ENCODE assay signal across 1 cellular context in the genomic region with DNA sequence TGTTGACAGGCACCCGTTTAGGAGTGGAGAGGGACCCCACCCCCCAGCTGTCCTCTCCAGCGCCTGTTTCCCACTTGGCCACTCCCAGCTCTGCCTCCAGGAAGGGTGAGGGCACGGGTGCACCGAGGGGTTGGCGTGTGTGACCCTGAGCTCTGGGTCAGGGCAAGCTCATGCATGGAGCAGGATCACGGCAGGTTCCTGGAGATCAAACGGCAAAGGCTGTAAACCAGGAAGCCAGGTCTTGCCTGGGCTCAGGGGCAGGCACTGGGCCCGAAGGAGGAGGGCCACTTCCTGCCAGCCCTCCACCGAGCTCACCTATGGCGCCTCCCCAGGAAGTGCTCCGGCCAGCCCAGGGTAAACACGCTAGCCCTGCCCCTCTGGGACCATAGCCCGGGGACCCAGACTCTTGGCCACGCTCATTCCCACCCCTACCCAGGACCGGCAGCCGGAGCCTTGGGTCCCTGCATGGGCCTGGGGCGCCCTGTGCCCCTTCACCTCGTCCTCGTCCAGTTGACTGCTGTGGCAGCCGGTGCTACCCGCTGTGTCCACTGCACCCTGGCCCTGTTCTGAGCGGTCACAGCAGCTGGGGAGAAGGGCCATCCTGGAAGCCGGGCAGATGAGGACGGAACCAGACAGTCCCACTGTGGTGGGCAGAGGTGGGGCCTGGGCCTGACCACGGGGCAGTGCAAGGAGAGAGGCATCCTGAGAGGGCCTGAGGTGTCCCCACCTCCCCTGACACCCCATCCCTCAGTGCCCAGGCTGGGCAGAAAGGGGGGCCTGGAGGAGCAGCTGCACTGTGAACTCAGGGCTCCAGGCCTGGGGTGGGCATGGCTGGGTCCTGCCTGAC.
TF ChIP-seq lines count a peak whose summit lies in the region.

No MANE protein-coding gene starts in this region.

TF ChIP-seq in HepG2, 621 proteins besides CTCF, POLR2A, EP300 and RAD21 (continued from another document and continues in another):
- TF ChIP-seq, protein P1, sequence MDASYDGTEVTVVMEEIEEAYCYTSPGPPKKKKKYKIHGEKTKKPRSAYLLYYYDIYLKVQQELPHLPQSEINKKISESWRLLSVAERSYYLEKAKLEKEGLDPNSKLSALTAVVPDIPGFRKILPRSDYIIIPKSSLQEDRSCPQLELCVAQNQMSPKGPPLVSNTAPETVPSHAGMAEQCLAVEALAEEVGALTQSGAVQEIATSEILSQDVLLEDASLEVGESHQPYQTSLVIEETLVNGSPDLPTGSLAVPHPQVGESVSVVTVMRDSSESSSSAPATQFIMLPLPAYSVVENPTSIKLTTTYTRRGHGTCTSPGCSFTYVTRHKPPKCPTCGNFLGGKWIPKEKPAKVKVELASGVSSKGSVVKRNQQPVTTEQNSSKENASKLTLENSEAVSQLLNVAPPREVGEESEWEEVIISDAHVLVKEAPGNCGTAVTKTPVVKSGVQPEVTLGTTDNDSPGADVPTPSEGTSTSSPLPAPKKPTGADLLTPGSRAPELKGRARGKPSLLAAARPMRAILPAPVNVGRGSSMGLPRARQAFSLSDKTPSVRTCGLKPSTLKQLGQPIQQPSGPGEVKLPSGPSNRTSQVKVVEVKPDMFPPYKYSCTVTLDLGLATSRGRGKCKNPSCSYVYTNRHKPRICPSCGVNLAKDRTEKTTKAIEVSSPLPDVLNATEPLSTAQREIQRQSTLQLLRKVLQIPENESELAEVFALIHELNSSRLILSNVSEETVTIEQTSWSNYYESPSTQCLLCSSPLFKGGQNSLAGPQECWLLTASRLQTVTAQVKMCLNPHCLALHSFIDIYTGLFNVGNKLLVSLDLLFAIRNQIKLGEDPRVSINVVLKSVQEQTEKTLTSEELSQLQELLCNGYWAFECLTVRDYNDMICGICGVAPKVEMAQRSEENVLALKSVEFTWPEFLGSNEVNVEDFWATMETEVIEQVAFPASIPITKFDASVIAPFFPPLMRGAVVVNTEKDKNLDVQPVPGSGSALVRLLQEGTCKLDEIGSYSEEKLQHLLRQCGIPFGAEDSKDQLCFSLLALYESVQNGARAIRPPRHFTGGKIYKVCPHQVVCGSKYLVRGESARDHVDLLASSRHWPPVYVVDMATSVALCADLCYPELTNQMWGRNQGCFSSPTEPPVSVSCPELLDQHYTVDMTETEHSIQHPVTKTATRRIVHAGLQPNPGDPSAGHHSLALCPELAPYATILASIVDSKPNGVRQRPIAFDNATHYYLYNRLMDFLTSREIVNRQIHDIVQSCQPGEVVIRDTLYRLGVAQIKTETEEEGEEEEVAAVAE (CRISPR knock-in tag; IDR thresholded peaks at IDR 0.05; ENCODE audit: borderline replicate concordance) = peak; percentile 0; the same call in 1 of the 2 replicates
- TF ChIP-seq NCOA5 (CRISPR knock-in tag; IDR thresholded peaks at IDR 0.05) (no peak; the same call in 1 of the 2 replicates), ZNF552 (CRISPR knock-in tag; IDR thresholded peaks at IDR 0.05; ENCODE audit: borderline replicate concordance) (no peak; the same call in 1 of the 2 replicates), HDAC2 (CRISPR knock-in tag; IDR thresholded peaks at IDR 0.05) (peak; percentile 72), ZNF530 (CRISPR knock-in tag; IDR thresholded peaks at IDR 0.05; ENCODE audit: low read depth) (no peak), ZNF761 (CRISPR knock-in tag; conservative IDR thresholded peaks at IDR 0.05) (peak; percentile 66; the same call in 1 of the 2 replicates), ZNF337 (CRISPR knock-in tag; IDR thresholded peaks at IDR 0.05; ENCODE audit: borderline replicate concordance, low read depth) (no peak; the same call in 1 of the 2 replicates), NFATC3 (CRISPR knock-in tag; IDR thresholded peaks at IDR 0.05) (no peak), CEBPZ (IDR thresholded peaks at IDR 0.05; ENCODE audit: low read length) (no peak), ZNF75D (CRISPR knock-in tag; IDR thresholded peaks at IDR 0.05; ENCODE audit: borderline replicate concordance) (no peak), ZFP90 (CRISPR knock-in tag; IDR thresholded peaks at IDR 0.05; ENCODE audit: borderline replicate concordance) (peak; percentile 87; the same call in 1 of the 2 replicates), JDP2 (CRISPR knock-in tag; IDR thresholded peaks at IDR 0.05; ENCODE audit: borderline replicate concordance) (no peak), ZNF891 (CRISPR knock-in tag; IDR thresholded peaks at IDR 0.05) (0 out of 2 replicates have a peak, but pooled peaks have one; percentile 38), SKI (IDR thresholded peaks at IDR 0.05; ENCODE audit: partially characterized antibody) (peak; percentile 80), AGO1 (IDR thresholded peaks at IDR 0.05; ENCODE audit: low read depth, low read length, poor library complexity, severe bottlenecking) (peak; percentile 95), FLYWCH1 (CRISPR knock-in tag; IDR thresholded peaks at IDR 0.05) (0 out of 2 replicates have a peak, but pooled peaks have one; percentile 57), ZNF34 (CRISPR knock-in tag; IDR thresholded peaks at IDR 0.05; ENCODE audit: borderline replicate concordance) (no peak; the same call in 1 of the 2 replicates), MYPOP (CRISPR knock-in tag; IDR thresholded peaks at IDR 0.05) (no peak; the same call in 1 of the 2 replicates), NONO (IDR thresholded peaks at IDR 0.05) (no peak), NONO (CRISPR knock-in tag; conservative IDR thresholded peaks at IDR 0.05) (peak; percentile 40), SYNCRIP (IDR thresholded peaks at IDR 0.05; ENCODE audit: insufficient read depth, low read depth, low read length) (no peak), ZNF121 (CRISPR knock-in tag; IDR thresholded peaks at IDR 0.05) (peak; percentile 76), ZNF160 (CRISPR knock-in tag; IDR thresholded peaks at IDR 0.05) (peak; percentile 25; the same call in 1 of the 2 replicates), PHB2 (IDR thresholded peaks at IDR 0.05; ENCODE audit: partially characterized antibody) (no peak), DDIT3 (CRISPR knock-in tag; IDR thresholded peaks at IDR 0.05) (no peak), ZNF749 (CRISPR knock-in tag; IDR thresholded peaks at IDR 0.05; ENCODE audit: borderline replicate concordance) (peak; percentile 48; the same call in 1 of the 2 replicates), KDM6A (CRISPR knock-in tag; IDR thresholded peaks at IDR 0.05; ENCODE audit: low read depth) (peak; percentile 64; the same call in 1 of the 2 replicates), ETS1 (CRISPR knock-in tag; IDR thresholded peaks at IDR 0.05) (no peak), HNRNPL (IDR thresholded peaks at IDR 0.05; ENCODE audit: low read depth, low read length) (peak; percentile 89)
- TF ChIP-seq, protein P2, sequence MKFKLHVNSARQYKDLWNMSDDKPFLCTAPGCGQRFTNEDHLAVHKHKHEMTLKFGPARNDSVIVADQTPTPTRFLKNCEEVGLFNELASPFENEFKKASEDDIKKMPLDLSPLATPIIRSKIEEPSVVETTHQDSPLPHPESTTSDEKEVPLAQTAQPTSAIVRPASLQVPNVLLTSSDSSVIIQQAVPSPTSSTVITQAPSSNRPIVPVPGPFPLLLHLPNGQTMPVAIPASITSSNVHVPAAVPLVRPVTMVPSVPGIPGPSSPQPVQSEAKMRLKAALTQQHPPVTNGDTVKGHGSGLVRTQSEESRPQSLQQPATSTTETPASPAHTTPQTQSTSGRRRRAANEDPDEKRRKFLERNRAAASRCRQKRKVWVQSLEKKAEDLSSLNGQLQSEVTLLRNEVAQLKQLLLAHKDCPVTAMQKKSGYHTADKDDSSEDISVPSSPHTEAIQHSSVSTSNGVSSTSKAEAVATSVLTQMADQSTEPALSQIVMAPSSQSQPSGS (CRISPR knock-in tag; IDR thresholded peaks at IDR 0.05) = peak; percentile 82; the same call in 1 of the 2 replicates
- TF ChIP-seq, protein P3, sequence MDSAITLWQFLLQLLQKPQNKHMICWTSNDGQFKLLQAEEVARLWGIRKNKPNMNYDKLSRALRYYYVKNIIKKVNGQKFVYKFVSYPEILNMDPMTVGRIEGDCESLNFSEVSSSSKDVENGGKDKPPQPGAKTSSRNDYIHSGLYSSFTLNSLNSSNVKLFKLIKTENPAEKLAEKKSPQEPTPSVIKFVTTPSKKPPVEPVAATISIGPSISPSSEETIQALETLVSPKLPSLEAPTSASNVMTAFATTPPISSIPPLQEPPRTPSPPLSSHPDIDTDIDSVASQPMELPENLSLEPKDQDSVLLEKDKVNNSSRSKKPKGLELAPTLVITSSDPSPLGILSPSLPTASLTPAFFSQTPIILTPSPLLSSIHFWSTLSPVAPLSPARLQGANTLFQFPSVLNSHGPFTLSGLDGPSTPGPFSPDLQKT (CRISPR knock-in tag; IDR thresholded peaks at IDR 0.05; ENCODE audit: borderline replicate concordance) = no peak
- TF ChIP-seq, protein P4, sequence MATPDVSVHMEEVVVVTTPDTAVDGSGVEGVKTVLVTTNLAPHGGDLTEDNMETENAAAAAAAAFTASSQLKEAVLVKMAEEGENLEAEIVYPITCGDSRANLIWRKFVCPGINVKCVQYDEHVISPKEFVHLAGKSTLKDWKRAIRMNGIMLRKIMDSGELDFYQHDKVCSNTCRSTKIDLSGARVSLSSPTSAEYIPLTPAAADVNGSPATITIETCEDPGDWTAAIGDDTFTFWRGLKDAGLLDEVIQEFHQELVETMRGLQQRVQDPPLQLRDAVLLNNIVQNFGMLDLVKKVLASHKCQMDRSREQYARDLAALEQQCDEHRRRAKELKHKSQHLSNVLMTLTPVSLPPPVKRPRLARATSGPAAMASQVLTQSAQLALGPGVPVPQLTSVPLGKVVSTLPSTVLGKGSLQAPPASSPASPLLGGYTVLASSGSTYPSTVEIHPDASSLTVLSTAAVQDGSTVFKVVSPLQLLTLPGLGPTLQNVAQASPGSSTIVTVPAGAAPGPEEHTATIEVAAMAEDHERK (CRISPR knock-in tag; IDR thresholded peaks at IDR 0.05; ENCODE audit: low read depth) = 0 out of 2 replicates have a peak, but pooled peaks have one; percentile 27
- TF ChIP-seq, protein P5, sequence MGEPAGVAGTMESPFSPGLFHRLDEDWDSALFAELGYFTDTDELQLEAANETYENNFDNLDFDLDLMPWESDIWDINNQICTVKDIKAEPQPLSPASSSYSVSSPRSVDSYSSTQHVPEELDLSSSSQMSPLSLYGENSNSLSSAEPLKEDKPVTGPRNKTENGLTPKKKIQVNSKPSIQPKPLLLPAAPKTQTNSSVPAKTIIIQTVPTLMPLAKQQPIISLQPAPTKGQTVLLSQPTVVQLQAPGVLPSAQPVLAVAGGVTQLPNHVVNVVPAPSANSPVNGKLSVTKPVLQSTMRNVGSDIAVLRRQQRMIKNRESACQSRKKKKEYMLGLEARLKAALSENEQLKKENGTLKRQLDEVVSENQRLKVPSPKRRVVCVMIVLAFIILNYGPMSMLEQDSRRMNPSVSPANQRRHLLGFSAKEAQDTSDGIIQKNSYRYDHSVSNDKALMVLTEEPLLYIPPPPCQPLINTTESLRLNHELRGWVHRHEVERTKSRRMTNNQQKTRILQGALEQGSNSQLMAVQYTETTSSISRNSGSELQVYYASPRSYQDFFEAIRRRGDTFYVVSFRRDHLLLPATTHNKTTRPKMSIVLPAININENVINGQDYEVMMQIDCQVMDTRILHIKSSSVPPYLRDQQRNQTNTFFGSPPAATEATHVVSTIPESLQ (CRISPR knock-in tag; conservative IDR thresholded peaks at IDR 0.05) = no peak
- TF ChIP-seq, protein P6, sequence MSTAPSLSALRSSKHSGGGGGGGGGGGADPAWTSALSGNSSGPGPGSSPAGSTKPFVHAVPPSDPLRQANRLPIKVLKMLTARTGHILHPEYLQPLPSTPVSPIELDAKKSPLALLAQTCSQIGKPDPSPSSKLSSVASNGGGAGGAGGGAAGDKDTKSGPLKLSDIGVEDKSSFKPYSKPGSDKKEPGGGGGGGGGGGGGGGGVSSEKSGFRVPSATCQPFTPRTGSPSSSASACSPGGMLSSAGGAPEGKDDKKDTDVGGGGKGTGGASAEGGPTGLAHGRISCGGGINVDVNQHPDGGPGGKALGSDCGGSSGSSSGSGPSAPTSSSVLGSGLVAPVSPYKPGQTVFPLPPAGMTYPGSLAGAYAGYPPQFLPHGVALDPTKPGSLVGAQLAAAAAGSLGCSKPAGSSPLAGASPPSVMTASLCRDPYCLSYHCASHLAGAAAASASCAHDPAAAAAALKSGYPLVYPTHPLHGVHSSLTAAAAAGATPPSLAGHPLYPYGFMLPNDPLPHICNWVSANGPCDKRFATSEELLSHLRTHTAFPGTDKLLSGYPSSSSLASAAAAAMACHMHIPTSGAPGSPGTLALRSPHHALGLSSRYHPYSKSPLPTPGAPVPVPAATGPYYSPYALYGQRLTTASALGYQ (CRISPR knock-in tag; IDR thresholded peaks at IDR 0.05) = peak; percentile 90; the same call in 1 of the 2 replicates
